In genomic region chr11:121552160-121552559, GRCh38 we compare ENCODE assay signal across 24 cellular contexts.
"Had no signal": no experiment of that assay in that cellular context is flagged by ENCODE, and none has a peak within 500 bp of the region (broad histone marks: within the 10 kb centered on the region; RNA-seq: fewer than 3 reads in every experiment).

No MANE protein-coding gene starts in this region.

- H3K27me3 Mint-ChIP-seq: activated naive CD8-positive, alpha-beta T cell had no signal

- H3K9me3 Mint-ChIP-seq: T-helper 2 cell treated with Interferon-gamma antibody and Interleukin-4, amounts not matched to agents 5 μg/mL and 100 μg/mL, for 36 hours had no signal

- H3K4me3 Mint-ChIP-seq: activated CD8-positive, alpha-beta T cell treated with anti-CD3 and anti-CD28 coated beads, Interleukin-2, amount 10 ng/mL, durations not matched to agents 7 days and 5 days; activated naive CD8-positive, alpha-beta T cell; T-helper 2 cell treated with Interferon-gamma antibody and Interleukin-4, amounts not matched to agents 5 μg/mL and 100 μg/mL, for 36 hours had no signal

- H3K4me3 ChIP-seq: cardiac muscle cell, MG63, Peyer's patch, SJSA1 had no signal

- H3K9me3 ChIP-seq: MG63, Peyer's patch, SJSA1 had no signal

- ATAC-seq: activated CD8-positive, alpha-beta T cell treated with anti-CD3 and anti-CD28 coated beads, Interleukin-2, amount 10 ng/mL, durations not matched to agents 7 days and 5 days; SK-N-SH treated with all-trans-retinoic acid at 6 μM for 48 hours had no signal

- H3K27ac ChIP-seq: brain microvascular endothelial cell, cardiac muscle cell, KMS-11, RWPE1, SJSA1 had no signal

- H3K36me3 ChIP-seq: brain microvascular endothelial cell, cardiac muscle cell, MG63, SJSA1 had no signal

- H3K27ac Mint-ChIP-seq: activated naive CD8-positive, alpha-beta T cell; T-helper 2 cell treated with Interferon-gamma antibody and Interleukin-4, amounts not matched to agents 5 μg/mL and 100 μg/mL, for 36 hours had no signal

- H3K27me3 ChIP-seq: brain microvascular endothelial cell, cardiac muscle cell, MG63, Peyer's patch, SJSA1 had no signal

- H3K4me1 ChIP-seq: SJSA1 had no signal

- DNase-seq: activated CD4-positive, alpha-beta T cell treated with anti-CD3 and anti-CD28 coated beads for 4 hours; activated CD8-positive, alpha-beta memory T cell treated with anti-CD3 and anti-CD28 coated beads, Interleukin-2, amount 50 U/mL, for 48 hours; activated naive CD4-positive, alpha-beta T cell; activated T-cell treated with anti-CD3 and anti-CD28 coated beads, Interleukin-2, amount 50 U/mL, for 1 hour; amygdala; brain microvascular endothelial cell; MG63; MV-4-11; NCI-H1105; NCI-H1436; NCI-H187; NCI-H2081; NCI-H510A treated with DMSO at 0.1 percent for 48 hours; Peyer's patch; Right ventricle myocardium superior; SW 1271 had no signal
